ENCODE assay signal across 8 cellular contexts in the genomic region with DNA sequence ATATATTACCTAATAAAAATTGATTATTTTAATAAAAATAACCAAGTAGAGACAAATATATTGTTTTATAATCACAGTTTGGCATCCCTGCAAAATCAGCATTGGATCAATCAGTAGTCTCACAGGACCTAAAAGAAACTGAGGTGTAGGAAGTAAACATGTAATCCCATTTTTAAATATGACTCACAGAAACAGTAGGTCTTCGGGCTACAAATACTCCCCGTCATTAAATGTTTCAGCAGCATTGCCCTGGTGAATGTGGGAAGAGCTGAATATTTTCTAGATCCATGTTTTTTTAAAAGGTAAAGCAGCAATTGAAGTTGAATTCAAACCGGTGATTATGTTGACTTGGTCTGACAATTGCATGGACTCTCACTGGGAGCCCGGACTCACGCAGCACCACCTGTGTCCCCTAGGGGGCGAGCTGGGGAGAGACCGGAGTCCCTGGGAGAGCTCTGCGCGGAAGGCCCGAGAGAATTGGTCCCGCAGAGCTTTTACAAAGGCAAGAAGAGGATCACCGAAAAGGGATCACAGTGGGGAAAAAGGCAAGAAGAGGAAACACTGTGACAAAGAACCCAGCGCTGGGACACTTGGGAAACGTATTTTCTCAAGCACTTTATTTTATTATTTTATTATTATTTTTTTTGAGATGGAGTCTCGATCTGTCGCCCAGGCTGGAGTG. TPM values are rescaled to one million over a fixed set of nuclear protein-coding genes. Genes with fewer than 3 reads are reported as not detected.
A peak's percentile ranks its signal among the peaks of the same experiment; 100 is the strongest.
DNase-seq lines count a peak whose midpoint lies in the region; ATAC-seq lines count a peak whose summit lies in the region.

No MANE protein-coding gene starts in this region.

- DNase-seq in Ammon's horn (ENCODE audit: low spot score) (peak; percentile 87), HUDEP-2 (lab: John Stamatoyannopoulos, UW; ENCODE audit: unreplicated experiment in 76 of 76) (peak in 72 of 76 experiments; percentile 8 to 87 (median 69)), SKM-1 (lab: John Stamatoyannopoulos, UW; ENCODE audit: unreplicated experiment) (peak; percentile 33), germinal center (ENCODE audit: low spot score) (peak; percentile 82), pons (ENCODE audit: low spot score) (peak; percentile 85), ureter (ENCODE audit: low spot score) (peak; percentile 92)
- peak; percentile 91 for DNase-seq in activated naive CD4-positive, alpha-beta T cell treated with Interleukin-2 at 50 U/mL for 16 hours

- peak; percentile 42 for ATAC-seq in GM19043 (IDR thresholded peaks at IDR 0.05; ENCODE audit: low read depth, unreplicated experiment)

RNA-seq across cellular contexts. Expression of gene USP3, which starts 17.2 kb away (rescaled TPM):
- 107 TPM for total RNA-seq in ureter

Comparison
In these comparisons a context has a peak if more than half of its experiments do, and no peak if none do; other contexts are left out.
1. Peak in every context shown above with its lines: DNase-seq and ATAC-seq.
2. DNase-seq: peak in every context shown above with its lines; median percentile 92 in ureter; 91 in activated naive CD4-positive, alpha-beta T cell treated with Interleukin-2 at 50 U/mL for 16 hours; 87 in Ammon's horn; 85 in pons; 82 in germinal center; 69 in HUDEP-2; 33 in SKM-1.